ENCODE assay signal across 11 cellular contexts in genomic region chr6:105432797-105433196, GRCh38.
A peak's percentile ranks its signal among the peaks of the same experiment; 100 is the strongest.
DNase-seq lines count a peak whose midpoint lies in the region; ATAC-seq lines count a peak whose summit lies in the region.
"Had no signal": no experiment of that assay in that cellular context is flagged by ENCODE, and none has a peak within 500 bp of the region (broad histone marks: within the 10 kb centered on the region; RNA-seq: fewer than 3 reads in every experiment).

No MANE protein-coding gene starts in this region.

- no peaks in the 10 kb centered on the region for H3K9me3 Mint-ChIP-seq in stimulated activated naive CD8-positive, alpha-beta T cell treated with anti-CD3 and anti-CD28 coated beads, Interleukin-15, amount 100 ng/mL, for 72 hours
- H3K9me3 Mint-ChIP-seq: activated CD4-positive, alpha-beta memory T cell treated with anti-CD3 and anti-CD28 coated beads, Interleukin-2, amount 10 ng/mL, durations not matched to agents 7 days and 5 days; neural crest cell had no signal

- ATAC-seq in stimulated activated naive CD8-positive, alpha-beta T cell treated with anti-CD3 and anti-CD28 coated beads, Interleukin-15, Interleukin-2, amounts not matched to agents 100 U/mL and 50 U/mL, for 24 hours = peak; percentile 73
- no peak for ATAC-seq in stimulated activated naive CD8-positive, alpha-beta T cell treated with anti-CD3 and anti-CD28 coated beads, Interleukin-15, amount 100 ng/mL, for 72 hours

- H3K4me3 Mint-ChIP-seq in stimulated activated naive CD8-positive, alpha-beta T cell treated with anti-CD3 and anti-CD28 coated beads, Interleukin-15, amount 100 ng/mL, for 72 hours = no peak overlapping the region
- H3K4me3 Mint-ChIP-seq: activated CD4-positive, alpha-beta memory T cell treated with anti-CD3 and anti-CD28 coated beads, Interleukin-2, amount 10 ng/mL, durations not matched to agents 7 days and 5 days; neural crest cell had no signal

- DNase-seq in stimulated activated naive CD8-positive, alpha-beta T cell treated with anti-CD3 and anti-CD28 coated beads, Interleukin-15, Interleukin-2, amounts not matched to agents 100 U/mL and 50 U/mL, for 24 hours = no peak
- no peak for DNase-seq in stimulated activated naive CD8-positive, alpha-beta T cell treated with anti-CD3 and anti-CD28 coated beads, Interleukin-15, amount 100 ng/mL, for 72 hours
- peak; percentile 55 for DNase-seq in SW480 (ENCODE audit: low spot score)
- DNase-seq in fibroblast of the conjunctiva (ENCODE audit: low read depth) = peak; percentile 70
- no peak for DNase-seq in putamen (ENCODE audit: low spot score)
- no peak for DNase-seq in NCI-H2081 (lab: John Stamatoyannopoulos, UW)
- no peak for DNase-seq in nucleus accumbens (lab: John Stamatoyannopoulos, UW)
- DNase-seq in DMS153 treated with DMSO at 0.1 percent for 48 hours (lab: John Stamatoyannopoulos, UW; ENCODE audit: unreplicated experiment) = no peak
- DNase-seq: activated CD4-positive, alpha-beta memory T cell treated with anti-CD3 and anti-CD28 coated beads, Interleukin-2, amount 10 ng/mL, durations not matched to agents 7 days and 5 days; NCI-H2171 treated with DMSO at 0.1 percent for 48 hours had no signal

- H3K27ac Mint-ChIP-seq in stimulated activated naive CD8-positive, alpha-beta T cell treated with anti-CD3 and anti-CD28 coated beads, Interleukin-15, amount 100 ng/mL, for 72 hours = no peak overlapping the region
- H3K27ac Mint-ChIP-seq: activated CD4-positive, alpha-beta memory T cell treated with anti-CD3 and anti-CD28 coated beads, Interleukin-2, amount 10 ng/mL, durations not matched to agents 7 days and 5 days had no signal

- H3K27me3 Mint-ChIP-seq in stimulated activated naive CD8-positive, alpha-beta T cell treated with anti-CD3 and anti-CD28 coated beads, Interleukin-15, amount 100 ng/mL, for 72 hours = no peaks in the 10 kb centered on the region

- no peaks in the 10 kb centered on the region for H3K4me1 Mint-ChIP-seq in stimulated activated naive CD8-positive, alpha-beta T cell treated with anti-CD3 and anti-CD28 coated beads, Interleukin-15, amount 100 ng/mL, for 72 hours

Comparison
In these comparisons a context has a peak if more than half of its experiments do, and no peak if none do; other contexts are left out.
1. DNase-seq: peak in SW480 (single experiment) and fibroblast of the conjunctiva (single experiment); none in stimulated activated naive CD8-positive, alpha-beta T cell treated with anti-CD3 and anti-CD28 coated beads, Interleukin-15, Interleukin-2, amounts not matched to agents 100 U/mL and 50 U/mL, for 24 hours (single experiment), stimulated activated naive CD8-positive, alpha-beta T cell treated with anti-CD3 and anti-CD28 coated beads, Interleukin-15, amount 100 ng/mL, for 72 hours (0 of 2), putamen (single experiment), NCI-H2081 (0 of 2), nucleus accumbens (0 of 56) and DMS153 treated with DMSO at 0.1 percent for 48 hours (single experiment).